ENCODE assay signal across 8 cellular contexts in the genomic region with DNA sequence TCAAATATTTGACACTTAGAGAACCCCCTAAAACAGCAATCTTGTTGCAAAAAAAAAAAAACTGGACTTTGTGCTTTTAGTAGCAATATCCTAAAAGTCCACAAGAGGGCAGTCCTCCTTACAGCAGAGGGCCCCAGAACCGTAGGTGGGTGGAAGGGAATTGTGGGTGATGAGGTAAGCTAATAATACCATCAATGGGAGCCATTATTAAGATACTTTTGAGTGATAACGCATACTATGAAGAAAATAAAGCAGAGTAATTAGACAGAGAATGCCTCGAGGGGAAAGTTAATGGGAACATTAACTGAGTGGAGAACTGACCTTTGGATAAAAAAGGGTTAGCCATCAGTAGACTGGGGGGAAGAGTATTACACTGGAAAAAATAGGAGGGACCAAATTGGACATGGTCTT.
DNase-seq lines count a peak whose midpoint lies in the region; ATAC-seq, FAIRE-seq and TF ChIP-seq lines count a peak whose summit lies in the region.

No MANE protein-coding gene starts in this region.

- no peaks in the 10 kb centered on the region for H3K4me1 ChIP-seq in A549

- ATAC-seq in A549 = peak; percentile 64 to 78; a peak in 4 of 6 replicates
- peak; percentile 80 for ATAC-seq in HG02588 (IDR thresholded peaks at IDR 0.05; ENCODE audit: unreplicated experiment)

- H3K4me3 ChIP-seq in A549 (no peak overlapping the region), GM12875 (ENCODE audit: low read depth, low read length) (no peak overlapping the region), bronchial epithelial cell (ENCODE audit: low read depth, low read length) (no peak overlapping the region)

- TF ChIP-seq EP300 in A549 (IDR thresholded peaks at IDR 0.05) = no peak

- H3K4me2 ChIP-seq in A549 = no peak overlapping the region

- POLR2A ChIA-PET in A549 (lab: Yijun Ruan, JAX) = no interaction called here

- CTCF ChIA-PET in A549 (lab: Yijun Ruan, JAX) = interaction anchor here (0.7 to 2.1 kb wide), 19 partner anchors 9 to 327 kb away, joined by 3 to 17 read pairs (median 4); a partner anchor contains a TSS

- DNase-seq in A549 (ENCODE audit: low read depth in 1 of 2, low spot score in 1 of 2) (peak; percentile 49 to 53), NCI-H2029 (lab: John Stamatoyannopoulos, UW) (peak; percentile 8), bronchial epithelial cell (ENCODE audit: low read depth) (peak; percentile 57), lung microvascular endothelial cell (ENCODE audit: low read depth in 2 of 2) (peak; percentile 51 to 75), C1 segment of cervical spinal cord (lab: John Stamatoyannopoulos, UW) (no peak), DMS153 treated with DMSO at 0.1 percent for 48 hours (lab: John Stamatoyannopoulos, UW; ENCODE audit: unreplicated experiment) (no peak)

- no peak for TF ChIP-seq POLR2A in A549 (IDR thresholded peaks at IDR 0.05; ENCODE audit: low read length)

- WGBS in A549 (ENCODE audit: missing lambda C conversion rate) = 15% methylated on average over 3 of the region's 3 CpGs

- peak; percentile 79 to 84 for TF ChIP-seq RAD21 in A549 (conservative IDR thresholded peaks at IDR 0.05 in 1 of 2, IDR thresholded peaks at IDR 0.05 in 1 of 2)

- 0 out of 3 replicates have a peak, but pooled peaks cover 3% of the 10 kb centered on the region for H3K9me3 ChIP-seq in A549

- H3K27ac ChIP-seq in A549 = no peak overlapping the region

- no peaks in the 10 kb centered on the region for H3K36me3 ChIP-seq in bronchial epithelial cell (ENCODE audit: control insufficient read depth, insufficient read depth, low read length)

- TF ChIP-seq CTCF in A549 (IDR thresholded peaks at IDR 0.05) (peak; percentile 80), GM12875 (IDR thresholded peaks at IDR 0.05; ENCODE audit: borderline replicate concordance, insufficient read depth, low read depth, low read length) (peak; percentile 63; the same call in 1 of the 2 replicates), bronchial epithelial cell (IDR thresholded peaks at IDR 0.05; ENCODE audit: insufficient read depth, low read length, severe bottlenecking) (peak; percentile 51)

- H3K27me3 ChIP-seq in bronchial epithelial cell (ENCODE audit: control insufficient read depth, insufficient read depth, low read length) = no peaks in the 10 kb centered on the region

- FAIRE-seq in A549 (lab: Jason Lieb, UNC) (peak; percentile 51), bronchial epithelial cell (lab: Jason Lieb, UNC) (no peak)

TF ChIP-seq in A549, 52 proteins besides CTCF, POLR2A, EP300 and RAD21:
- TF ChIP-seq, protein P1, sequence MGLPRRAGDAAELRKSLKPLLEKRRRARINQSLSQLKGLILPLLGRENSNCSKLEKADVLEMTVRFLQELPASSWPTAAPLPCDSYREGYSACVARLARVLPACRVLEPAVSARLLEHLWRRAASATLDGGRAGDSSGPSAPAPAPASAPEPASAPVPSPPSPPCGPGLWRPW (IDR thresholded peaks at IDR 0.05) = no peak
- TF ChIP-seq SMC3 (IDR thresholded peaks at IDR 0.05) = peak; percentile 88
- TF ChIP-seq EHMT2 (IDR thresholded peaks at IDR 0.05; ENCODE audit: low read depth) = no peak
- TF ChIP-seq, protein P2, sequence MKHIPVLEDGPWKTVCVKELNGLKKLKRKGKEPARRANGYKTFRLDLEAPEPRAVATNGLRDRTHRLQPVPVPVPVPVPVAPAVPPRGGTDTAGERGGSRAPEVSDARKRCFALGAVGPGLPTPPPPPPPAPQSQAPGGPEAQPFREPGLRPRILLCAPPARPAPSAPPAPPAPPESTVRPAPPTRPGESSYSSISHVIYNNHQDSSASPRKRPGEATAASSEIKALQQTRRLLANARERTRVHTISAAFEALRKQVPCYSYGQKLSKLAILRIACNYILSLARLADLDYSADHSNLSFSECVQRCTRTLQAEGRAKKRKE (CRISPR knock-in tag; IDR thresholded peaks at IDR 0.05; ENCODE audit: low read depth) = no peak
TF ChIP-seq in A549: peak in this region for 1.

Comparison
In these comparisons a context has a peak if more than half of its experiments do, and no peak if none do; other contexts are left out.
1. DNase-seq: peak in A549 (2 of 2), NCI-H2029 (single experiment), bronchial epithelial cell (single experiment) and lung microvascular endothelial cell (2 of 2); none in C1 segment of cervical spinal cord (0 of 14) and DMS153 treated with DMSO at 0.1 percent for 48 hours (single experiment).
2. Peak in every context shown above with its lines, with median percentiles within 50 percentile points of each other: CTCF ChIP-seq.